Comparison of ENCODE assay signal across 1 cellular context in the genomic region with DNA sequence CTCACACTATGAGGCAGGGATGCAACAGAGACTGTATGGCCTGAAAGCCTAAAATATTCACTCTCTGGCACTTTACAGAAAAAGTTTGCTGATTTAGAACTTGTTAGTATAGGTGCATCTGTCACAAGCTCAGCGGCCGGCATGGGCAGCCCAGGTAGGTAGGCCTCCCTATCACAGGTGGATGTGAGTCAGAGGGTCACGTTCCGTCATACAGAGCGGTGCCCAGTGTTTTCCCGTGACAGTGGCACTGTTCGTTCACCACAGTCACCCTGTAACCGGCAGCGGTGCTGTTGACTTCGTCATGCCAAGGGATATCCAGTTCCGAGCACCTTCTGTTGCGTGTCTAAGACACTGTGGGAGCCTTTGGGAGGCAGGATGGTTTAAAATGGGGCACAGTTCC.
TF ChIP-seq lines count a peak whose summit lies in the region.

No MANE protein-coding gene starts in this region.

TF ChIP-seq in HepG2, 621 proteins besides CTCF, POLR2A, EP300 and RAD21 (continued from another document):
- TF ChIP-seq, protein P1, sequence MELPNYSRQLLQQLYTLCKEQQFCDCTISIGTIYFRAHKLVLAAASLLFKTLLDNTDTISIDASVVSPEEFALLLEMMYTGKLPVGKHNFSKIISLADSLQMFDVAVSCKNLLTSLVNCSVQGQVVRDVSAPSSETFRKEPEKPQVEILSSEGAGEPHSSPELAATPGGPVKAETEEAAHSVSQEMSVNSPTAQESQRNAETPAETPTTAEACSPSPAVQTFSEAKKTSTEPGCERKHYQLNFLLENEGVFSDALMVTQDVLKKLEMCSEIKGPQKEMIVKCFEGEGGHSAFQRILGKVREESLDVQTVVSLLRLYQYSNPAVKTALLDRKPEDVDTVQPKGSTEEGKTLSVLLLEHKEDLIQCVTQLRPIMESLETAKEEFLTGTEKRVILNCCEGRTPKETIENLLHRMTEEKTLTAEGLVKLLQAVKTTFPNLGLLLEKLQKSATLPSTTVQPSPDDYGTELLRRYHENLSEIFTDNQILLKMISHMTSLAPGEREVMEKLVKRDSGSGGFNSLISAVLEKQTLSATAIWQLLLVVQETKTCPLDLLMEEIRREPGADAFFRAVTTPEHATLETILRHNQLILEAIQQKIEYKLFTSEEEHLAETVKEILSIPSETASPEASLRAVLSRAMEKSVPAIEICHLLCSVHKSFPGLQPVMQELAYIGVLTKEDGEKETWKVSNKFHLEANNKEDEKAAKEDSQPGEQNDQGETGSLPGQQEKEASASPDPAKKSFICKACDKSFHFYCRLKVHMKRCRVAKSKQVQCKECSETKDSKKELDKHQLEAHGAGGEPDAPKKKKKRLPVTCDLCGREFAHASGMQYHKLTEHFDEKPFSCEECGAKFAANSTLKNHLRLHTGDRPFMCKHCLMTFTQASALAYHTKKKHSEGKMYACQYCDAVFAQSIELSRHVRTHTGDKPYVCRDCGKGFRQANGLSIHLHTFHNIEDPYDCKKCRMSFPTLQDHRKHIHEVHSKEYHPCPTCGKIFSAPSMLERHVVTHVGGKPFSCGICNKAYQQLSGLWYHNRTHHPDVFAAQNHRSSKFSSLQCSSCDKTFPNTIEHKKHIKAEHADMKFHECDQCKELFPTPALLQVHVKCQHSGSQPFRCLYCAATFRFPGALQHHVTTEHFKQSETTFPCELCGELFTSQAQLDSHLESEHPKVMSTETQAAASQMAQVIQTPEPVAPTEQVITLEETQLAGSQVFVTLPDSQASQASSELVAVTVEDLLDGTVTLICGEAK (IDR thresholded peaks at IDR 0.05) = no peak
- TF ChIP-seq, protein P1 (CRISPR knock-in tag; IDR thresholded peaks at IDR 0.05) = peak; percentile 72; the same call in 1 of the 2 replicates
- TF ChIP-seq, protein P2, sequence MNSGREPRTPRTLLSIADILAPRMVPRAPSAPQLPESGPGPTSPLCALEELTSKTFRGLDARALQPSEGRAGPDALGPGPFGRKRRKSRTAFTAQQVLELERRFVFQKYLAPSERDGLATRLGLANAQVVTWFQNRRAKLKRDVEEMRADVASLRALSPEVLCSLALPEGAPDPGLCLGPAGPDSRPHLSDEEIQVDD (CRISPR knock-in tag; IDR thresholded peaks at IDR 0.05; ENCODE audit: borderline replicate concordance) = no peak
- TF ChIP-seq, protein P3, sequence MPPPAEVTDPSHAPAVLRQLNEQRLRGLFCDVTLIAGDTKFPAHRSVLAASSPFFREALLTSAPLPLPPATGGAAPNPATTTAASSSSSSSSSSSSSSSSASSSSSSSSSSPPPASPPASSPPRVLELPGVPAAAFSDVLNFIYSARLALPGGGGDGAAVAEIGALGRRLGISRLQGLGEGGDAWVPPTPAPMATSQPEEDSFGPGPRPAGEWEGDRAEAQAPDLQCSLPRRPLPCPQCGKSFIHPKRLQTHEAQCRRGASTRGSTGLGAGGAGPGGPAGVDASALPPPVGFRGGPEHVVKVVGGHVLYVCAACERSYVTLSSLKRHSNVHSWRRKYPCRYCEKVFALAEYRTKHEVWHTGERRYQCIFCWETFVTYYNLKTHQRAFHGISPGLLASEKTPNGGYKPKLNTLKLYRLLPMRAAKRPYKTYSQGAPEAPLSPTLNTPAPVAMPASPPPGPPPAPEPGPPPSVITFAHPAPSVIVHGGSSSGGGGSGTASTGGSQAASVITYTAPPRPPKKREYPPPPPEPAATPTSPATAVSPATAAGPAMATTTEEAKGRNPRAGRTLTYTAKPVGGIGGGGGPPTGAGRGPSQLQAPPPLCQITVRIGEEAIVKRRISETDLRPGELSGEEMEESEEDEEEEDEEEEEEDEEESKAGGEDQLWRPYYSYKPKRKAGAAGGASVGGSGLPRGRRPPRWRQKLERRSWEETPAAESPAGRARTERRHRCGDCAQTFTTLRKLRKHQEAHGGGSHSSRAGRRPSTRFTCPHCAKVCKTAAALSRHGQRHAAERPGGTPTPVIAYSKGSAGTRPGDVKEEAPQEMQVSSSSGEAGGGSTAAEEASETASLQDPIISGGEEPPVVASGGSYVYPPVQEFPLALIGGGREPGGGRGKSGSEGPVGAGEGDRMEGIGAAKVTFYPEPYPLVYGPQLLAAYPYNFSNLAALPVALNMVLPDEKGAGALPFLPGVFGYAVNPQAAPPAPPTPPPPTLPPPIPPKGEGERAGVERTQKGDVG (CRISPR knock-in tag; IDR thresholded peaks at IDR 0.05; ENCODE audit: borderline replicate concordance) = no peak
- no peak for TF ChIP-seq CENPX (CRISPR knock-in tag; IDR thresholded peaks at IDR 0.05)
- TF ChIP-seq MIER2 (CRISPR knock-in tag; IDR thresholded peaks at IDR 0.05) = no peak
- TF ChIP-seq, protein P4, sequence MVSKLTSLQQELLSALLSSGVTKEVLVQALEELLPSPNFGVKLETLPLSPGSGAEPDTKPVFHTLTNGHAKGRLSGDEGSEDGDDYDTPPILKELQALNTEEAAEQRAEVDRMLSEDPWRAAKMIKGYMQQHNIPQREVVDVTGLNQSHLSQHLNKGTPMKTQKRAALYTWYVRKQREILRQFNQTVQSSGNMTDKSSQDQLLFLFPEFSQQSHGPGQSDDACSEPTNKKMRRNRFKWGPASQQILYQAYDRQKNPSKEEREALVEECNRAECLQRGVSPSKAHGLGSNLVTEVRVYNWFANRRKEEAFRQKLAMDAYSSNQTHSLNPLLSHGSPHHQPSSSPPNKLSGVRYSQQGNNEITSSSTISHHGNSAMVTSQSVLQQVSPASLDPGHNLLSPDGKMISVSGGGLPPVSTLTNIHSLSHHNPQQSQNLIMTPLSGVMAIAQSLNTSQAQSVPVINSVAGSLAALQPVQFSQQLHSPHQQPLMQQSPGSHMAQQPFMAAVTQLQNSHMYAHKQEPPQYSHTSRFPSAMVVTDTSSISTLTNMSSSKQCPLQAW (CRISPR knock-in tag; IDR thresholded peaks at IDR 0.05) = no peak
- no peak for TF ChIP-seq KLF15 (CRISPR knock-in tag; IDR thresholded peaks at IDR 0.05; ENCODE audit: borderline replicate concordance)
- no peak for TF ChIP-seq PHF5A (CRISPR knock-in tag; IDR thresholded peaks at IDR 0.05; ENCODE audit: low read depth, unreplicated experiment)
- TF ChIP-seq ZNF44 (CRISPR knock-in tag; IDR thresholded peaks at IDR 0.05) = no peak
- TF ChIP-seq, protein P5, sequence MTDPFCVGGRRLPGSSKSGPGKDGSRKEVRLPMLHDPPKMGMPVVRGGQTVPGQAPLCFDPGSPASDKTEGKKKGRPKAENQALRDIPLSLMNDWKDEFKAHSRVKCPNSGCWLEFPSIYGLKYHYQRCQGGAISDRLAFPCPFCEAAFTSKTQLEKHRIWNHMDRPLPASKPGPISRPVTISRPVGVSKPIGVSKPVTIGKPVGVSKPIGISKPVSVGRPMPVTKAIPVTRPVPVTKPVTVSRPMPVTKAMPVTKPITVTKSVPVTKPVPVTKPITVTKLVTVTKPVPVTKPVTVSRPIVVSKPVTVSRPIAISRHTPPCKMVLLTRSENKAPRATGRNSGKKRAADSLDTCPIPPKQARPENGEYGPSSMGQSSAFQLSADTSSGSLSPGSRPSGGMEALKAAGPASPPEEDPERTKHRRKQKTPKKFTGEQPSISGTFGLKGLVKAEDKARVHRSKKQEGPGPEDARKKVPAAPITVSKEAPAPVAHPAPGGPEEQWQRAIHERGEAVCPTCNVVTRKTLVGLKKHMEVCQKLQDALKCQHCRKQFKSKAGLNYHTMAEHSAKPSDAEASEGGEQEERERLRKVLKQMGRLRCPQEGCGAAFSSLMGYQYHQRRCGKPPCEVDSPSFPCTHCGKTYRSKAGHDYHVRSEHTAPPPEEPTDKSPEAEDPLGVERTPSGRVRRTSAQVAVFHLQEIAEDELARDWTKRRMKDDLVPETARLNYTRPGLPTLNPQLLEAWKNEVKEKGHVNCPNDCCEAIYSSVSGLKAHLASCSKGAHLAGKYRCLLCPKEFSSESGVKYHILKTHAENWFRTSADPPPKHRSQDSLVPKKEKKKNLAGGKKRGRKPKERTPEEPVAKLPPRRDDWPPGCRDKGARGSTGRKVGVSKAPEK (CRISPR knock-in tag; IDR thresholded peaks at IDR 0.05; ENCODE audit: borderline replicate concordance) = no peak
- 0 out of 2 replicates have a peak, but pooled peaks have one; percentile 4 for TF ChIP-seq SOX5 (CRISPR knock-in tag; IDR thresholded peaks at IDR 0.05; ENCODE audit: borderline replicate concordance)
- no peak for TF ChIP-seq ZNF138 (CRISPR knock-in tag; IDR thresholded peaks at IDR 0.05; ENCODE audit: low read depth)
- no peak for TF ChIP-seq KDM6A (CRISPR knock-in tag; IDR thresholded peaks at IDR 0.05; ENCODE audit: low read depth)
- no peak for TF ChIP-seq KDM4B (CRISPR knock-in tag; IDR thresholded peaks at IDR 0.05)
- no peak for TF ChIP-seq ZNF207 (IDR thresholded peaks at IDR 0.05; ENCODE audit: borderline replicate concordance)
- no peak for TF ChIP-seq MAF1 (CRISPR knock-in tag; IDR thresholded peaks at IDR 0.05; ENCODE audit: borderline replicate concordance)
- no peak for TF ChIP-seq NFATC3 (CRISPR knock-in tag; IDR thresholded peaks at IDR 0.05)
- TF ChIP-seq BRD4 (CRISPR knock-in tag; IDR thresholded peaks at IDR 0.05) = no peak
- no peak for TF ChIP-seq KDM5A (IDR thresholded peaks at IDR 0.05; ENCODE audit: borderline replicate concordance, low read length)
TF ChIP-seq in HepG2: peak in this region for 5.
